ENCODE assay signal across 17 cellular contexts in genomic region chr9:91783876-91784672, GRCh38.
"Had no signal": no experiment of that assay in that cellular context is flagged by ENCODE, and none has a peak within 500 bp of the region (broad histone marks: within the 10 kb centered on the region; RNA-seq: fewer than 3 reads in every experiment).

No MANE protein-coding gene starts in this region.

- H3K4me3 ChIP-seq: breast epithelium, left lung, pancreas, stomach, thyroid gland, vagina had no signal

- H3K4me1 ChIP-seq: breast epithelium, left lung, pancreas had no signal

- H3K27me3 ChIP-seq: breast epithelium, left lung, pancreas, stomach, thyroid gland, vagina had no signal

- H3K36me3 ChIP-seq: breast epithelium, left lung, pancreas, stomach, thyroid gland, vagina had no signal

- H3K27ac ChIP-seq: left lung, pancreas, thyroid gland, vagina had no signal

- DNase-seq: activated CD4-positive, alpha-beta T cell treated with anti-CD3 and anti-CD28 coated beads for 48 hours; activated naive CD4-positive, alpha-beta T cell treated with Interleukin-2 at 50 U/mL for 16 hours; activated naive CD8-positive, alpha-beta T cell treated with anti-CD3 and anti-CD28 coated beads, Interleukin-2, amount 50 U/mL, for 24 hours; aorta; cerebellar nuclear complex; dermis blood vessel endothelial cell; effector memory CD8-positive, alpha-beta T cell; mesendoderm; pancreas; stimulated activated CD4-positive, alpha-beta T cell treated with anti-CD3 and anti-CD28 coated beads, Interleukin-12 subunit alpha, Interleukin-12 subunit beta, amount 100 ng/mL, for 4 hours; stimulated activated CD4-positive, alpha-beta T cell treated with anti-CD3 and anti-CD28 coated beads, Interleukin-2, amount 100 ng/mL, for 24 hours; stomach; thyroid gland had no signal

- ATAC-seq: activated naive CD8-positive, alpha-beta T cell treated with anti-CD3 and anti-CD28 coated beads, Interleukin-2, amount 50 U/mL, for 24 hours; activated T-helper 17 cell treated with anti-CD3 and anti-CD28 coated beads, Interleukin-2, amount 50 U/mL, for 72 hours; effector memory CD8-positive, alpha-beta T cell; left lung; pancreas had no signal

- H3K9me3 ChIP-seq: breast epithelium, left lung, pancreas, stomach, thyroid gland, vagina had no signal
